Comparison of ENCODE assay signal across 9 cellular contexts in genomic region chr4:48445704-48446103, GRCh38. TPM values are rescaled to one million over a fixed set of nuclear protein-coding genes. Genes with fewer than 3 reads are reported as not detected.
DNase-seq lines count a peak whose midpoint lies in the region; ATAC-seq and TF ChIP-seq lines count a peak whose summit lies in the region.
"Had no signal": no experiment of that assay in that cellular context is flagged by ENCODE, and none has a peak within 500 bp of the region (broad histone marks: within the 10 kb centered on the region; RNA-seq: fewer than 3 reads in every experiment).

No MANE protein-coding gene starts in this region.

- CTCF ChIA-PET in activated naive CD4-positive, alpha-beta T cell treated with anti-CD3 and anti-CD28 coated beads, Interleukin-2, amount 10 ng/mL, durations not matched to agents 7 days and 5 days (lab: Charles Lee) = interaction anchor here (1.5 kb wide), 1 partner anchor 39 kb away, joined by 3 read pairs; no protein-coding TSS in a partner anchor

- peak in 2 of 3 donors; percentile 6 to 25 for TF ChIP-seq CTCF in breast epithelium (IDR thresholded peaks at IDR 0.05)

- no peaks in the 10 kb centered on the region for H4K20me1 ChIP-seq in Karpas-422 (ENCODE audit: insufficient read depth, low read depth, low read length)

- H2AFZ ChIP-seq in Karpas-422 (ENCODE audit: low read length) = no peak overlapping the region

- no peak for ATAC-seq in GM18511 (IDR thresholded peaks at IDR 0.05; ENCODE audit: unreplicated experiment)

- H3K9me3 ChIP-seq in Karpas-422 (ENCODE audit: low read length) (no peaks in the 10 kb centered on the region), breast epithelium (no peaks in the 10 kb centered on the region)
- H3K9me3 ChIP-seq: SJSA1 had no signal

- no peaks in the 10 kb centered on the region for H3K4me1 ChIP-seq in Karpas-422 (ENCODE audit: low read length)
- H3K4me1 ChIP-seq in breast epithelium = no peaks in the 10 kb centered on the region
- H3K4me1 ChIP-seq: SJSA1 had no signal

- no peaks in the 10 kb centered on the region for H3K36me3 ChIP-seq in Karpas-422 (ENCODE audit: insufficient read depth, low read length)
- H3K36me3 ChIP-seq in breast epithelium = no peaks in the 10 kb centered on the region
- H3K36me3 ChIP-seq: SJSA1 had no signal

- H3K4me3 Mint-ChIP-seq in activated naive CD4-positive, alpha-beta T cell treated with anti-CD3 and anti-CD28 coated beads, Interleukin-2, amount 10 ng/mL, durations not matched to agents 7 days and 5 days = no peak overlapping the region

- DNase-seq in COLO829 (ENCODE audit: low spot score) (peak; percentile 9), Karpas-422 (peak; percentile 74), breast epithelium (ENCODE audit: low spot score in 2 of 2) (no peak), myocyte (ENCODE audit: low read depth) (peak; percentile 26), T-helper 1 cell (no peak)
- no peak for DNase-seq in activated naive CD4-positive, alpha-beta T cell treated with anti-CD3 and anti-CD28 coated beads, Interleukin-2, amount 10 ng/mL, durations not matched to agents 7 days and 5 days
- no peak for DNase-seq in activated naive CD4-positive, alpha-beta T cell treated with Interleukin-2 at 50 U/mL for 16 hours

- no peak overlapping the region for H3K9ac ChIP-seq in Karpas-422 (ENCODE audit: low read length)

- H3K27ac ChIP-seq in Karpas-422 (ENCODE audit: low read length) (no peak overlapping the region), breast epithelium (no peak overlapping the region)
- H3K27ac ChIP-seq: SJSA1 had no signal

- H3K27me3 Mint-ChIP-seq in activated naive CD4-positive, alpha-beta T cell treated with anti-CD3 and anti-CD28 coated beads, Interleukin-2, amount 10 ng/mL, durations not matched to agents 7 days and 5 days = peaks cover 5% of the 10 kb centered on the region

- TF ChIP-seq POLR2A in breast epithelium (IDR thresholded peaks at IDR 0.05) = no peak

- intact Hi-C loops in breast epithelium (cut with DNase I; ENCODE audit: low total_unique reads) = no loop called here

- no peak overlapping the region for H3K4me3 ChIP-seq in Karpas-422 (ENCODE audit: low read length)
- no peak overlapping the region for H3K4me3 ChIP-seq in breast epithelium
- H3K4me3 ChIP-seq: SJSA1 had no signal

- no peaks in the 10 kb centered on the region for H3K9me3 Mint-ChIP-seq in activated naive CD4-positive, alpha-beta T cell treated with anti-CD3 and anti-CD28 coated beads, Interleukin-2, amount 10 ng/mL, durations not matched to agents 7 days and 5 days

- H3K27ac Mint-ChIP-seq in activated naive CD4-positive, alpha-beta T cell treated with anti-CD3 and anti-CD28 coated beads, Interleukin-2, amount 10 ng/mL, durations not matched to agents 7 days and 5 days = no peak overlapping the region

- no peaks in the 10 kb centered on the region for H3K36me3 Mint-ChIP-seq in activated naive CD4-positive, alpha-beta T cell treated with anti-CD3 and anti-CD28 coated beads, Interleukin-2, amount 10 ng/mL, durations not matched to agents 7 days and 5 days

- no peaks in the 10 kb centered on the region for H3K4me1 Mint-ChIP-seq in activated naive CD4-positive, alpha-beta T cell treated with anti-CD3 and anti-CD28 coated beads, Interleukin-2, amount 10 ng/mL, durations not matched to agents 7 days and 5 days

- H3K4me2 ChIP-seq in Karpas-422 (ENCODE audit: low read depth, low read length, poor library complexity, severe bottlenecking) = no peak overlapping the region

- H3K9me2 ChIP-seq in Karpas-422 (replicated peaks; ENCODE audit: insufficient read depth, low read length) = no peaks in the 10 kb centered on the region

- no peaks in the 10 kb centered on the region for H3K79me2 ChIP-seq in Karpas-422 (ENCODE audit: low read length)

- H3K27me3 ChIP-seq in Karpas-422 (ENCODE audit: low read length) (no peaks in the 10 kb centered on the region), breast epithelium (no peaks in the 10 kb centered on the region)
- H3K27me3 ChIP-seq: SJSA1 had no signal

RNA-seq across cellular contexts. Expression of gene SLC10A4, which starts 37.4 kb away (rescaled TPM):
- total RNA-seq in Karpas-422 (2014; rRNA removed; shearing (Covaris generic); ENCODE audit: low replicate concordance) = 0.07 TPM in 1 of 2 replicates, not detected in the other
- total RNA-seq in breast epithelium (under 1 TPM in 1 of 3 donors, not detected in 2; 0.29 TPM), myocyte (0.31 TPM in 1 of 2 replicates, not detected in the other)
- not detected for polyA plus RNA-seq in myocyte (2012)
- total RNA-seq: SJSA1 had no signal

RNA-seq across cellular contexts. Expression of gene ZAR1, which starts 44.3 kb away (rescaled TPM):
- not detected in 2 replicates for total RNA-seq in Karpas-422 (2014; rRNA removed; shearing (Covaris generic); ENCODE audit: low replicate concordance)
- total RNA-seq in breast epithelium (under 1 TPM in 1 of 3 donors, not detected in 2; 0.32 TPM), myocyte (not detected in 2 replicates)
- not detected for polyA plus RNA-seq in myocyte (2012)
- total RNA-seq: SJSA1 had no signal

Comparison
In these comparisons a context has a peak if more than half of its experiments do, and no peak if none do; other contexts are left out.
1. DNase-seq: peak in COLO829 (single experiment), Karpas-422 (single experiment) and myocyte (single experiment); none in breast epithelium (0 of 2), activated naive CD4-positive, alpha-beta T cell treated with anti-CD3 and anti-CD28 coated beads, Interleukin-2, amount 10 ng/mL, durations not matched to agents 7 days and 5 days (single experiment), T-helper 1 cell (0 of 5) and activated naive CD4-positive, alpha-beta T cell treated with Interleukin-2 at 50 U/mL for 16 hours (single experiment).